ENCODE assay signal across 1 cellular context in genomic region chr1:54488065-54488750, GRCh38.
TF ChIP-seq lines count a peak whose summit lies in the region.

No MANE protein-coding gene starts in this region.

TF ChIP-seq in K562, 482 proteins besides CTCF, POLR2A, EP300 and RAD21 (continued from another document and continues in another):
- TF ChIP-seq, protein P1, sequence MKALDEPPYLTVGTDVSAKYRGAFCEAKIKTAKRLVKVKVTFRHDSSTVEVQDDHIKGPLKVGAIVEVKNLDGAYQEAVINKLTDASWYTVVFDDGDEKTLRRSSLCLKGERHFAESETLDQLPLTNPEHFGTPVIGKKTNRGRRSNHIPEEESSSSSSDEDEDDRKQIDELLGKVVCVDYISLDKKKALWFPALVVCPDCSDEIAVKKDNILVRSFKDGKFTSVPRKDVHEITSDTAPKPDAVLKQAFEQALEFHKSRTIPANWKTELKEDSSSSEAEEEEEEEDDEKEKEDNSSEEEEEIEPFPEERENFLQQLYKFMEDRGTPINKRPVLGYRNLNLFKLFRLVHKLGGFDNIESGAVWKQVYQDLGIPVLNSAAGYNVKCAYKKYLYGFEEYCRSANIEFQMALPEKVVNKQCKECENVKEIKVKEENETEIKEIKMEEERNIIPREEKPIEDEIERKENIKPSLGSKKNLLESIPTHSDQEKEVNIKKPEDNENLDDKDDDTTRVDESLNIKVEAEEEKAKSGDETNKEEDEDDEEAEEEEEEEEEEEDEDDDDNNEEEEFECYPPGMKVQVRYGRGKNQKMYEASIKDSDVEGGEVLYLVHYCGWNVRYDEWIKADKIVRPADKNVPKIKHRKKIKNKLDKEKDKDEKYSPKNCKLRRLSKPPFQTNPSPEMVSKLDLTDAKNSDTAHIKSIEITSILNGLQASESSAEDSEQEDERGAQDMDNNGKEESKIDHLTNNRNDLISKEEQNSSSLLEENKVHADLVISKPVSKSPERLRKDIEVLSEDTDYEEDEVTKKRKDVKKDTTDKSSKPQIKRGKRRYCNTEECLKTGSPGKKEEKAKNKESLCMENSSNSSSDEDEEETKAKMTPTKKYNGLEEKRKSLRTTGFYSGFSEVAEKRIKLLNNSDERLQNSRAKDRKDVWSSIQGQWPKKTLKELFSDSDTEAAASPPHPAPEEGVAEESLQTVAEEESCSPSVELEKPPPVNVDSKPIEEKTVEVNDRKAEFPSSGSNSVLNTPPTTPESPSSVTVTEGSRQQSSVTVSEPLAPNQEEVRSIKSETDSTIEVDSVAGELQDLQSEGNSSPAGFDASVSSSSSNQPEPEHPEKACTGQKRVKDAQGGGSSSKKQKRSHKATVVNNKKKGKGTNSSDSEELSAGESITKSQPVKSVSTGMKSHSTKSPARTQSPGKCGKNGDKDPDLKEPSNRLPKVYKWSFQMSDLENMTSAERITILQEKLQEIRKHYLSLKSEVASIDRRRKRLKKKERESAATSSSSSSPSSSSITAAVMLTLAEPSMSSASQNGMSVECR (CRISPR knock-in tag; IDR thresholded peaks at IDR 0.05): no peak
- TF ChIP-seq SMARCC2 (IDR thresholded peaks at IDR 0.05; ENCODE audit: low read depth) (peak; percentile 17; the same call in 1 of the 2 replicates), ILK (tag; IDR thresholded peaks at IDR 0.05; ENCODE audit: borderline replicate concordance, low read depth) (no peak), ZNF12 (CRISPR knock-in tag; IDR thresholded peaks at IDR 0.05) (no peak), RFX7 (CRISPR knock-in tag; IDR thresholded peaks at IDR 0.05) (no peak), PKNOX1 (IDR thresholded peaks at IDR 0.05) (no peak), NR2C1 (IDR thresholded peaks at IDR 0.05) (peak; percentile 90), NR2C1 (tag; IDR thresholded peaks at IDR 0.05) (peak; percentile 93), KAT7 (CRISPR knock-in tag; IDR thresholded peaks at IDR 0.05; ENCODE audit: borderline replicate concordance) (no peak; the same call in 1 of the 2 replicates), ZNF445 (CRISPR knock-in tag; IDR thresholded peaks at IDR 0.05; ENCODE audit: low read depth) (no peak), CEBPG (CRISPR knock-in tag; IDR thresholded peaks at IDR 0.05) (no peak), CEBPG (tag; conservative IDR thresholded peaks at IDR 0.05 in 1 of 2, IDR thresholded peaks at IDR 0.05 in 1 of 2) (no peak), TOE1 (IDR thresholded peaks at IDR 0.05; ENCODE audit: borderline replicate concordance) (no peak; the same call in 1 of the 2 replicates), TOE1 (CRISPR knock-in tag; IDR thresholded peaks at IDR 0.05; ENCODE audit: borderline replicate concordance, low read depth) (0 out of 2 replicates have a peak, but pooled peaks have one; percentile 26), ETV1 (tag; conservative IDR thresholded peaks at IDR 0.05; ENCODE audit: low read depth) (peak; percentile 81), ZNF121 (CRISPR knock-in tag; conservative IDR thresholded peaks at IDR 0.05) (no peak), ZNF764 (CRISPR knock-in tag; IDR thresholded peaks at IDR 0.05; ENCODE audit: low read depth) (no peak), CBX2 (IDR thresholded peaks at IDR 0.05; ENCODE audit: insufficient read depth, low read length, poor library complexity, severe bottlenecking) (no peak), SPI1 (IDR thresholded peaks at IDR 0.05; ENCODE audit: borderline replicate concordance, low read depth, low read length) (no peak), MCM2 (IDR thresholded peaks at IDR 0.05; ENCODE audit: low read depth) (no peak), SMAD4 (CRISPR knock-in tag; conservative IDR thresholded peaks at IDR 0.05) (peak; percentile 99), STAT5B (CRISPR knock-in tag; IDR thresholded peaks at IDR 0.05) (no peak), MLLT1 (IDR thresholded peaks at IDR 0.05) (peak in 1 of 2 experiments; percentile 22; a peak in 1 of 4 replicates), PTBP1 (IDR thresholded peaks at IDR 0.05; ENCODE audit: low read depth, low read length) (peak; percentile 99)
- TF ChIP-seq, protein P2, sequence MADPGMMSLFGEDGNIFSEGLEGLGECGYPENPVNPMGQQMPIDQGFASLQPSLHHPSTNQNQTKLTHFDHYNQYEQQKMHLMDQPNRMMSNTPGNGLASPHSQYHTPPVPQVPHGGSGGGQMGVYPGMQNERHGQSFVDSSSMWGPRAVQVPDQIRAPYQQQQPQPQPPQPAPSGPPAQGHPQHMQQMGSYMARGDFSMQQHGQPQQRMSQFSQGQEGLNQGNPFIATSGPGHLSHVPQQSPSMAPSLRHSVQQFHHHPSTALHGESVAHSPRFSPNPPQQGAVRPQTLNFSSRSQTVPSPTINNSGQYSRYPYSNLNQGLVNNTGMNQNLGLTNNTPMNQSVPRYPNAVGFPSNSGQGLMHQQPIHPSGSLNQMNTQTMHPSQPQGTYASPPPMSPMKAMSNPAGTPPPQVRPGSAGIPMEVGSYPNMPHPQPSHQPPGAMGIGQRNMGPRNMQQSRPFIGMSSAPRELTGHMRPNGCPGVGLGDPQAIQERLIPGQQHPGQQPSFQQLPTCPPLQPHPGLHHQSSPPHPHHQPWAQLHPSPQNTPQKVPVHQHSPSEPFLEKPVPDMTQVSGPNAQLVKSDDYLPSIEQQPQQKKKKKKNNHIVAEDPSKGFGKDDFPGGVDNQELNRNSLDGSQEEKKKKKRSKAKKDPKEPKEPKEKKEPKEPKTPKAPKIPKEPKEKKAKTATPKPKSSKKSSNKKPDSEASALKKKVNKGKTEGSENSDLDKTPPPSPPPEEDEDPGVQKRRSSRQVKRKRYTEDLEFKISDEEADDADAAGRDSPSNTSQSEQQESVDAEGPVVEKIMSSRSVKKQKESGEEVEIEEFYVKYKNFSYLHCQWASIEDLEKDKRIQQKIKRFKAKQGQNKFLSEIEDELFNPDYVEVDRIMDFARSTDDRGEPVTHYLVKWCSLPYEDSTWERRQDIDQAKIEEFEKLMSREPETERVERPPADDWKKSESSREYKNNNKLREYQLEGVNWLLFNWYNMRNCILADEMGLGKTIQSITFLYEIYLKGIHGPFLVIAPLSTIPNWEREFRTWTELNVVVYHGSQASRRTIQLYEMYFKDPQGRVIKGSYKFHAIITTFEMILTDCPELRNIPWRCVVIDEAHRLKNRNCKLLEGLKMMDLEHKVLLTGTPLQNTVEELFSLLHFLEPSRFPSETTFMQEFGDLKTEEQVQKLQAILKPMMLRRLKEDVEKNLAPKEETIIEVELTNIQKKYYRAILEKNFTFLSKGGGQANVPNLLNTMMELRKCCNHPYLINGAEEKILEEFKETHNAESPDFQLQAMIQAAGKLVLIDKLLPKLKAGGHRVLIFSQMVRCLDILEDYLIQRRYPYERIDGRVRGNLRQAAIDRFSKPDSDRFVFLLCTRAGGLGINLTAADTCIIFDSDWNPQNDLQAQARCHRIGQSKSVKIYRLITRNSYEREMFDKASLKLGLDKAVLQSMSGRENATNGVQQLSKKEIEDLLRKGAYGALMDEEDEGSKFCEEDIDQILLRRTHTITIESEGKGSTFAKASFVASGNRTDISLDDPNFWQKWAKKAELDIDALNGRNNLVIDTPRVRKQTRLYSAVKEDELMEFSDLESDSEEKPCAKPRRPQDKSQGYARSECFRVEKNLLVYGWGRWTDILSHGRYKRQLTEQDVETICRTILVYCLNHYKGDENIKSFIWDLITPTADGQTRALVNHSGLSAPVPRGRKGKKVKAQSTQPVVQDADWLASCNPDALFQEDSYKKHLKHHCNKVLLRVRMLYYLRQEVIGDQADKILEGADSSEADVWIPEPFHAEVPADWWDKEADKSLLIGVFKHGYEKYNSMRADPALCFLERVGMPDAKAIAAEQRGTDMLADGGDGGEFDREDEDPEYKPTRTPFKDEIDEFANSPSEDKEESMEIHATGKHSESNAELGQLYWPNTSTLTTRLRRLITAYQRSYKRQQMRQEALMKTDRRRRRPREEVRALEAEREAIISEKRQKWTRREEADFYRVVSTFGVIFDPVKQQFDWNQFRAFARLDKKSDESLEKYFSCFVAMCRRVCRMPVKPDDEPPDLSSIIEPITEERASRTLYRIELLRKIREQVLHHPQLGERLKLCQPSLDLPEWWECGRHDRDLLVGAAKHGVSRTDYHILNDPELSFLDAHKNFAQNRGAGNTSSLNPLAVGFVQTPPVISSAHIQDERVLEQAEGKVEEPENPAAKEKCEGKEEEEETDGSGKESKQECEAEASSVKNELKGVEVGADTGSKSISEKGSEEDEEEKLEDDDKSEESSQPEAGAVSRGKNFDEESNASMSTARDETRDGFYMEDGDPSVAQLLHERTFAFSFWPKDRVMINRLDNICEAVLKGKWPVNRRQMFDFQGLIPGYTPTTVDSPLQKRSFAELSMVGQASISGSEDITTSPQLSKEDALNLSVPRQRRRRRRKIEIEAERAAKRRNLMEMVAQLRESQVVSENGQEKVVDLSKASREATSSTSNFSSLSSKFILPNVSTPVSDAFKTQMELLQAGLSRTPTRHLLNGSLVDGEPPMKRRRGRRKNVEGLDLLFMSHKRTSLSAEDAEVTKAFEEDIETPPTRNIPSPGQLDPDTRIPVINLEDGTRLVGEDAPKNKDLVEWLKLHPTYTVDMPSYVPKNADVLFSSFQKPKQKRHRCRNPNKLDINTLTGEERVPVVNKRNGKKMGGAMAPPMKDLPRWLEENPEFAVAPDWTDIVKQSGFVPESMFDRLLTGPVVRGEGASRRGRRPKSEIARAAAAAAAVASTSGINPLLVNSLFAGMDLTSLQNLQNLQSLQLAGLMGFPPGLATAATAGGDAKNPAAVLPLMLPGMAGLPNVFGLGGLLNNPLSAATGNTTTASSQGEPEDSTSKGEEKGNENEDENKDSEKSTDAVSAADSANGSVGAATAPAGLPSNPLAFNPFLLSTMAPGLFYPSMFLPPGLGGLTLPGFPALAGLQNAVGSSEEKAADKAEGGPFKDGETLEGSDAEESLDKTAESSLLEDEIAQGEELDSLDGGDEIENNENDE (IDR thresholded peaks at IDR 0.05; ENCODE audit: low read depth, low read length): no peak
- TF ChIP-seq, protein P3, sequence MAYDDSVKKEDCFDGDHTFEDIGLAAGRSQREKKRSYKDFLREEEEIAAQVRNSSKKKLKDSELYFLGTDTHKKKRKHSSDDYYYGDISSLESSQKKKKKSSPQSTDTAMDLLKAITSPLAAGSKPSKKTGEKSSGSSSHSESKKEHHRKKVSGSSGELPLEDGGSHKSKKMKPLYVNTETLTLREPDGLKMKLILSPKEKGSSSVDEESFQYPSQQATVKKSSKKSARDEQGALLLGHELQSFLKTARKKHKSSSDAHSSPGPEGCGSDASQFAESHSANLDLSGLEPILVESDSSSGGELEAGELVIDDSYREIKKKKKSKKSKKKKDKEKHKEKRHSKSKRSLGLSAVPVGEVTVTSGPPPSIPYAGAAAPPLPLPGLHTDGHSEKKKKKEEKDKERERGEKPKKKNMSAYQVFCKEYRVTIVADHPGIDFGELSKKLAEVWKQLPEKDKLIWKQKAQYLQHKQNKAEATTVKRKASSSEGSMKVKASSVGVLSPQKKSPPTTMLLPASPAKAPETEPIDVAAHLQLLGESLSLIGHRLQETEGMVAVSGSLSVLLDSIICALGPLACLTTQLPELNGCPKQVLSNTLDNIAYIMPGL (CRISPR knock-in tag; IDR thresholded peaks at IDR 0.05): 0 out of 2 replicates have a peak, but pooled peaks have one; percentile 37
- TF ChIP-seq, protein P4, sequence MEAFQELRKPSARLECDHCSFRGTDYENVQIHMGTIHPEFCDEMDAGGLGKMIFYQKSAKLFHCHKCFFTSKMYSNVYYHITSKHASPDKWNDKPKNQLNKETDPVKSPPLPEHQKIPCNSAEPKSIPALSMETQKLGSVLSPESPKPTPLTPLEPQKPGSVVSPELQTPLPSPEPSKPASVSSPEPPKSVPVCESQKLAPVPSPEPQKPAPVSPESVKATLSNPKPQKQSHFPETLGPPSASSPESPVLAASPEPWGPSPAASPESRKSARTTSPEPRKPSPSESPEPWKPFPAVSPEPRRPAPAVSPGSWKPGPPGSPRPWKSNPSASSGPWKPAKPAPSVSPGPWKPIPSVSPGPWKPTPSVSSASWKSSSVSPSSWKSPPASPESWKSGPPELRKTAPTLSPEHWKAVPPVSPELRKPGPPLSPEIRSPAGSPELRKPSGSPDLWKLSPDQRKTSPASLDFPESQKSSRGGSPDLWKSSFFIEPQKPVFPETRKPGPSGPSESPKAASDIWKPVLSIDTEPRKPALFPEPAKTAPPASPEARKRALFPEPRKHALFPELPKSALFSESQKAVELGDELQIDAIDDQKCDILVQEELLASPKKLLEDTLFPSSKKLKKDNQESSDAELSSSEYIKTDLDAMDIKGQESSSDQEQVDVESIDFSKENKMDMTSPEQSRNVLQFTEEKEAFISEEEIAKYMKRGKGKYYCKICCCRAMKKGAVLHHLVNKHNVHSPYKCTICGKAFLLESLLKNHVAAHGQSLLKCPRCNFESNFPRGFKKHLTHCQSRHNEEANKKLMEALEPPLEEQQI (IDR thresholded peaks at IDR 0.05): no peak
- TF ChIP-seq, protein P5, sequence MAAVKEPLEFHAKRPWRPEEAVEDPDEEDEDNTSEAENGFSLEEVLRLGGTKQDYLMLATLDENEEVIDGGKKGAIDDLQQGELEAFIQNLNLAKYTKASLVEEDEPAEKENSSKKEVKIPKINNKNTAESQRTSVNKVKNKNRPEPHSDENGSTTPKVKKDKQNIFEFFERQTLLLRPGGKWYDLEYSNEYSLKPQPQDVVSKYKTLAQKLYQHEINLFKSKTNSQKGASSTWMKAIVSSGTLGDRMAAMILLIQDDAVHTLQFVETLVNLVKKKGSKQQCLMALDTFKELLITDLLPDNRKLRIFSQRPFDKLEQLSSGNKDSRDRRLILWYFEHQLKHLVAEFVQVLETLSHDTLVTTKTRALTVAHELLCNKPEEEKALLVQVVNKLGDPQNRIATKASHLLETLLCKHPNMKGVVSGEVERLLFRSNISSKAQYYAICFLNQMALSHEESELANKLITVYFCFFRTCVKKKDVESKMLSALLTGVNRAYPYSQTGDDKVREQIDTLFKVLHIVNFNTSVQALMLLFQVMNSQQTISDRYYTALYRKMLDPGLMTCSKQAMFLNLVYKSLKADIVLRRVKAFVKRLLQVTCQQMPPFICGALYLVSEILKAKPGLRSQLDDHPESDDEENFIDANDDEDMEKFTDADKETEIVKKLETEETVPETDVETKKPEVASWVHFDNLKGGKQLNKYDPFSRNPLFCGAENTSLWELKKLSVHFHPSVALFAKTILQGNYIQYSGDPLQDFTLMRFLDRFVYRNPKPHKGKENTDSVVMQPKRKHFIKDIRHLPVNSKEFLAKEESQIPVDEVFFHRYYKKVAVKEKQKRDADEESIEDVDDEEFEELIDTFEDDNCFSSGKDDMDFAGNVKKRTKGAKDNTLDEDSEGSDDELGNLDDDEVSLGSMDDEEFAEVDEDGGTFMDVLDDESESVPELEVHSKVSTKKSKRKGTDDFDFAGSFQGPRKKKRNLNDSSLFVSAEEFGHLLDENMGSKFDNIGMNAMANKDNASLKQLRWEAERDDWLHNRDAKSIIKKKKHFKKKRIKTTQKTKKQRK (IDR thresholded peaks at IDR 0.05; ENCODE audit: borderline replicate concordance, low read depth, low read length): no peak
